In genomic region chr21:35481005-35481404, GRCh38 we compare ENCODE assay signal across 1 cellular context.
TF ChIP-seq lines count a peak whose summit lies in the region.

No MANE protein-coding gene starts in this region.

TF ChIP-seq in IMR-90, 13 proteins besides CTCF, POLR2A, EP300 and RAD21 (continued from another document):
- TF ChIP-seq, protein P1, sequence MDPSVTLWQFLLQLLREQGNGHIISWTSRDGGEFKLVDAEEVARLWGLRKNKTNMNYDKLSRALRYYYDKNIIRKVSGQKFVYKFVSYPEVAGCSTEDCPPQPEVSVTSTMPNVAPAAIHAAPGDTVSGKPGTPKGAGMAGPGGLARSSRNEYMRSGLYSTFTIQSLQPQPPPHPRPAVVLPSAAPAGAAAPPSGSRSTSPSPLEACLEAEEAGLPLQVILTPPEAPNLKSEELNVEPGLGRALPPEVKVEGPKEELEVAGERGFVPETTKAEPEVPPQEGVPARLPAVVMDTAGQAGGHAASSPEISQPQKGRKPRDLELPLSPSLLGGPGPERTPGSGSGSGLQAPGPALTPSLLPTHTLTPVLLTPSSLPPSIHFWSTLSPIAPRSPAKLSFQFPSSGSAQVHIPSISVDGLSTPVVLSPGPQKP (IDR thresholded peaks at IDR 0.05; ENCODE audit: borderline replicate concordance, low read depth, low read length), result no peak
- TF ChIP-seq CHD1 (IDR thresholded peaks at IDR 0.05; ENCODE audit: low read depth, low read length) (no peak), SMC3 (IDR thresholded peaks at IDR 0.05; ENCODE audit: low read depth, low read length) (no peak), MAFK (IDR thresholded peaks at IDR 0.05; ENCODE audit: low read depth, low read length) (no peak), MXI1 (IDR thresholded peaks at IDR 0.05; ENCODE audit: borderline replicate concordance, low read depth, low read length) (no peak)
TF ChIP-seq in IMR-90: peak in this region for 0.
